21 cellular contexts compared by ENCODE assay signal in genomic region chr1:74380252-74380651, GRCh38.
"Had no signal": no experiment of that assay in that cellular context is flagged by ENCODE, and none has a peak within 500 bp of the region (broad histone marks: within the 10 kb centered on the region; RNA-seq: fewer than 3 reads in every experiment).

No MANE protein-coding gene starts in this region.

- H3K27ac ChIP-seq: VCaP had no signal

- DNase-seq: activated CD4-positive, alpha-beta memory T cell treated with anti-CD3 and anti-CD28 coated beads for 36 hours; activated CD4-positive, alpha-beta T cell treated with anti-CD3 and anti-CD28 coated beads, Interleukin-2, amount 10 ng/mL, durations not matched to agents 7 days and 5 days; activated CD4-positive, CD25-positive, alpha-beta regulatory T cell; activated gamma-delta T cell; activated naive CD4-positive, alpha-beta T cell treated with anti-CD3 and anti-CD28 coated beads, Interleukin-2, amount 10 ng/mL, durations not matched to agents 7 days and 5 days; activated naive CD8-positive, alpha-beta T cell treated with anti-CD3 and anti-CD28 coated beads for 36 hours; activated T-cell treated with anti-CD3 and anti-CD28 coated beads for 4 hours; activated T-cell treated with anti-CD3 and anti-CD28 coated beads, Interleukin-2, amount 50 U/mL, for 48 hours; Kasumi-1; KBM-7; NCI-H1048; NCI-H146; NCI-H187 treated with DMSO at 0.1 percent for 48 hours; NCI-H2081 treated with DMSO at 0.1 percent for 48 hours; NCI-H446; NCI-H524; PC-3; SIG-M5; T-helper 1 cell had no signal

- ATAC-seq: activated T-helper 17 cell treated with anti-CD3 and anti-CD28 coated beads, Interleukin-2, amount 50 U/mL, for 72 hours; PC-3 had no signal
